13 cellular contexts compared by ENCODE assay signal in the genomic region with DNA sequence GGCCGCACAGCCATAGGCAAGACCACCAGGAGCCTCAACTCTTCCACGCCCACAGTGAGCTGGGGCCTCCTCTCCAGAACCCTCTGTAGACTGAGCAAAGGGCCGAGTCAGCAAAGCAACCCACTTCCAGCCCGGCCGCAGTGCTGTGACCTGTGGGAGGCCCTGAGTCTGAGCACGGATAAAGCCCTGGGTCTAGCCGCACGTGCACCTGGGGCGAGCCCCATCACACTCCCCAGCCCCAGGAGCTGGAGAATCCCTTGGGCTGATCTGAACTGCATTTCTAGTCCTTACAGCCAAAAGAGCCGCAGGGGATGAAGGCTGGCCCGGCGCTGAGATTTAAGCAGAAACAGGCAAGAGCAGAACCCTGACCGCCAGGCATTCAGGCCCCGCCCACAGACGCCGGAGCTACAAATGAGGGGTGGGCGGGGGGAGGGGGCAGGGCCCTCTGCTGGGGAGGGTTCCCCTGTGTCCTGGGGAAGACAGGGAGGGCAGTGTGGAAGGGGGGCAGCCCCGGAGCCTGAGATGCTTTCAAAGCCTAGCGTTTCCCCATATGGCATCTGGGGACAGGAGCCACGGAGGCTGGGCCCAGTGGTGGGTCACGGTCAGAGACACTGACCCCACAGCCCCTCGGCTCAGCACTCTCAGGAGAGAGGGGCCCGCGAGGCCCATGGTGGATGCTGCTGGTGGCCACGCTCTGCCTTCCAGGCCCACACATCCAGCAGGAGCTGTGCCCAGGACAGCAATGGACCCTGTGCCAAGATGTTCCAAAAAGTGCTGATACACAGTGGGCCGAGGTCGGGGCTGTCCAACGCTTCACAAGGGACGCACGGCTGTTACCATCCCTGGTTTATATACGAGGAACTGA. TPM values are rescaled to one million over a fixed set of nuclear protein-coding genes. Genes with fewer than 3 reads are reported as not detected.
DNase-seq lines count a peak whose midpoint lies in the region; ATAC-seq and TF ChIP-seq lines count a peak whose summit lies in the region.
"Had no signal": no experiment of that assay in that cellular context is flagged by ENCODE, and none has a peak within 500 bp of the region (broad histone marks: within the 10 kb centered on the region; RNA-seq: fewer than 3 reads in every experiment).

No MANE protein-coding gene starts in this region.

- ATAC-seq in Right ventricle myocardium inferior (no peak), HG02623 (IDR thresholded peaks at IDR 0.05; ENCODE audit: unreplicated experiment) (no peak)
- no peak for ATAC-seq in central memory CD8-positive, alpha-beta T cell (replicated peaks; ENCODE audit: extremely low read depth, poor library complexity, severe bottlenecking)

- TF ChIP-seq POLR2A in vagina (IDR thresholded peaks at IDR 0.05): no peak

- H3K27me3 Mint-ChIP-seq in central memory CD8-positive, alpha-beta T cell: no peaks in the 10 kb centered on the region

- peaks cover 31% of the 10 kb centered on the region for H3K4me1 Mint-ChIP-seq in central memory CD8-positive, alpha-beta T cell

- TF ChIP-seq CTCF in left ventricle myocardium inferior (IDR thresholded peaks at IDR 0.05; ENCODE audit: borderline replicate concordance) (no peak), vagina (IDR thresholded peaks at IDR 0.05) (no peak), WERI-Rb-1 (IDR thresholded peaks at IDR 0.05; ENCODE audit: low read depth, low read length) (no peak)

- H3K9ac ChIP-seq in mucosa of rectum (ENCODE audit: low read depth in 1 of 2, low read length in 2 of 2): peak overlapping the region in 1 of 2 donors; percentile 46
- H3K9ac ChIP-seq: KMS-11 had no signal

- peak overlapping the region; percentile 32 for H3K4me3 Mint-ChIP-seq in central memory CD8-positive, alpha-beta T cell
- H3K4me3 Mint-ChIP-seq: T-helper 1 cell treated with Interleukin-12 subunit alpha and Interleukin-12 subunit beta and Interleukin-4 antibody, amounts not matched to agents 30 μg/mL and 1 μg/mL, for 36 hours had no signal

- H3K4me3 ChIP-seq in left ventricle myocardium inferior: peak overlapping the region; percentile 89
- H3K4me3 ChIP-seq in mucosa of rectum (ENCODE audit: low read length in 2 of 2): peak overlapping the region in 1 of 2 donors; percentile 4
- H3K4me3 ChIP-seq in vagina: no peak overlapping the region
- H3K4me3 ChIP-seq in WERI-Rb-1 (ENCODE audit: low read depth, low read length): no peak overlapping the region
- H3K4me3 ChIP-seq: BLaER1, uterus had no signal

- intact Hi-C loops in left ventricle myocardium inferior (cut with micrococcal nuclease) (no loop called here), Right ventricle myocardium inferior (cut with DNase I) (no loop called here), vagina (cut with DNase I) (no loop called here)

- H3K4me1 ChIP-seq in left ventricle myocardium inferior: peaks cover 73% of the 10 kb centered on the region
- peaks cover 45 to 48% of the 10 kb centered on the region in 2 donors for H3K4me1 ChIP-seq in mucosa of rectum (ENCODE audit: control insufficient read depth in 2 of 2, insufficient read depth in 2 of 2, low read length in 2 of 2)
- H3K4me1 ChIP-seq in vagina: peaks cover 62% of the 10 kb centered on the region

- DNase-seq in left ventricle myocardium inferior: peak; percentile 15
- no peak for DNase-seq in Right ventricle myocardium inferior (ENCODE audit: missing footprints)
- no peak for DNase-seq in central memory CD8-positive, alpha-beta T cell (ENCODE audit: low spot score in 2 of 2)
- DNase-seq in vagina (ENCODE audit: extremely low spot score in 2 of 2): no peak
- DNase-seq in WERI-Rb-1: no peak
- no peak for DNase-seq in SKM-1 treated with dmso at 0.1 percent for 144 hours (lab: John Stamatoyannopoulos, UW; ENCODE audit: unreplicated experiment)
- DNase-seq: NCI-H2171 treated with DMSO at 0.1 percent for 48 hours, uterus had no signal

- H3K27ac ChIP-seq in left ventricle myocardium inferior (replicated peaks) (peak overlapping the region; percentile 65), mucosa of rectum (ENCODE audit: low read depth in 2 of 2, low read length in 2 of 2) (peak overlapping the region; percentile 78 to 87), vagina (peak overlapping the region; percentile 76), WERI-Rb-1 (no peak overlapping the region)
- H3K27ac ChIP-seq: BLaER1, KMS-11, uterus had no signal

- H3K36me3 Mint-ChIP-seq in central memory CD8-positive, alpha-beta T cell (ENCODE audit: insufficient read depth): peaks cover 23% of the 10 kb centered on the region

- H3K9me3 Mint-ChIP-seq in central memory CD8-positive, alpha-beta T cell: no peaks in the 10 kb centered on the region
- H3K9me3 Mint-ChIP-seq: T-helper 1 cell treated with Interleukin-12 subunit alpha and Interleukin-12 subunit beta and Interleukin-4 antibody, amounts not matched to agents 30 μg/mL and 1 μg/mL, for 36 hours had no signal

- H3K36me3 ChIP-seq in left ventricle myocardium inferior: peaks cover 34% of the 10 kb centered on the region
- peaks cover 17 to 24% of the 10 kb centered on the region in 2 donors for H3K36me3 ChIP-seq in mucosa of rectum (ENCODE audit: control insufficient read depth in 2 of 2, insufficient read depth in 2 of 2, low read length in 2 of 2)
- H3K36me3 ChIP-seq in vagina: peaks cover 0 to 21% of the 10 kb centered on the region in 2 donors
- H3K36me3 ChIP-seq in WERI-Rb-1: peaks cover 48% of the 10 kb centered on the region
- H3K36me3 ChIP-seq: uterus had no signal

- H3K9me3 ChIP-seq in left ventricle myocardium inferior (replicated peaks) (no peaks in the 10 kb centered on the region), mucosa of rectum (ENCODE audit: control insufficient read depth in 2 of 2, low read length in 2 of 2) (no peaks in the 10 kb centered on the region), vagina (no peaks in the 10 kb centered on the region), WERI-Rb-1 (ENCODE audit: severe bottlenecking) (no peaks in the 10 kb centered on the region)
- H3K9me3 ChIP-seq: BLaER1, uterus had no signal

- no peaks in the 10 kb centered on the region for H3K27me3 ChIP-seq in left ventricle myocardium inferior (ENCODE audit: low read depth)
- H3K27me3 ChIP-seq in mucosa of rectum (ENCODE audit: control insufficient read depth in 2 of 2, insufficient read depth in 2 of 2, low read length in 2 of 2): no peaks in the 10 kb centered on the region
- H3K27me3 ChIP-seq in vagina: no peaks in the 10 kb centered on the region
- no peaks in the 10 kb centered on the region for H3K27me3 ChIP-seq in WERI-Rb-1 (ENCODE audit: insufficient read depth, low read depth, severe bottlenecking)
- H3K27me3 ChIP-seq: BLaER1, uterus had no signal

- no peak overlapping the region for H3K27ac Mint-ChIP-seq in central memory CD8-positive, alpha-beta T cell (ENCODE audit: low read depth)

RNA-seq across cellular contexts. Expression of a gene that starts 4.9 kb away (rescaled TPM):
- total RNA-seq in left ventricle myocardium inferior: 119 TPM
- 106 TPM for total RNA-seq in Right ventricle myocardium inferior
- total RNA-seq in vagina: 130 TPM

RNA-seq across cellular contexts. Expression of a gene that starts 5.3 kb away (rescaled TPM):
- total RNA-seq in left ventricle myocardium inferior (not detected), Right ventricle myocardium inferior (not detected), vagina (not detected)
- total RNA-seq: uterus had no signal

RNA-seq across cellular contexts. Expression of a gene that starts 10.4 kb away (rescaled TPM):
- 45.6 TPM for total RNA-seq in left ventricle myocardium inferior
- 69.3 TPM for total RNA-seq in Right ventricle myocardium inferior
- total RNA-seq in vagina: 76.1 TPM

RNA-seq across cellular contexts. Expression of a gene that starts 15.8 kb away (rescaled TPM):
- total RNA-seq in left ventricle myocardium inferior: not detected
- 0.35 TPM for total RNA-seq in Right ventricle myocardium inferior
- total RNA-seq in vagina: not detected

RNA-seq across cellular contexts. Expression of a gene that starts 23.9 kb away (rescaled TPM):
- total RNA-seq in left ventricle myocardium inferior (9.3 TPM), Right ventricle myocardium inferior (7.7 TPM), vagina (29.5 TPM)
